ENCODE assay signal across 14 cellular contexts in genomic region chr12:9347328-9348127, GRCh38.
DNase-seq lines count a peak whose midpoint lies in the region; ATAC-seq and TF ChIP-seq lines count a peak whose summit lies in the region.
"Had no signal": no experiment of that assay in that cellular context is flagged by ENCODE, and none has a peak within 500 bp of the region (broad histone marks: within the 10 kb centered on the region; RNA-seq: fewer than 3 reads in every experiment).

No MANE protein-coding gene starts in this region.

- POLR2A ChIA-PET in Caco-2 (lab: Charles Lee), result no interaction called here

- no TSS peak for BruUV-seq in Caco-2 (replicated peaks; lab: Mats Ljungman, UMichigan)

- H3K27me3 Mint-ChIP-seq in activated T-cell treated with anti-CD3 and anti-CD28 coated beads, Interleukin-2, amount 50 U/mL, for 72 hours (ENCODE audit: low read depth), result no peaks in the 10 kb centered on the region
- H3K27me3 Mint-ChIP-seq in activated T-cell treated with anti-CD3 and anti-CD28 coated beads, Interleukin-2, amount 50 U/mL, for 4 hours (ENCODE audit: low read depth), result no peaks in the 10 kb centered on the region
- H3K27me3 Mint-ChIP-seq in Caco-2 (ENCODE audit: insufficient read depth, unreplicated experiment), result no peaks in the 10 kb centered on the region
- H3K27me3 Mint-ChIP-seq: B cell had no signal

- ATAC-seq in activated T-cell treated with anti-CD3 and anti-CD28 coated beads, Interleukin-2, amount 50 U/mL, for 72 hours (replicated peaks in 1 of 2), result peak; percentile 60 to 80
- no peak for ATAC-seq in activated T-cell treated with anti-CD3 and anti-CD28 coated beads, Interleukin-2, amount 50 U/mL, for 4 hours
- peak; percentile 77 for ATAC-seq in stimulated activated effector memory CD8-positive, alpha-beta T cell treated with anti-CD3 and anti-CD28 coated beads, Interleukin-12 subunit alpha, Interleukin-12 subunit beta, amount 100 ng/mL, for 72 hours
- ATAC-seq: psoas muscle had no signal

- H3K9me3 ChIP-seq in right atrium auricular region, result no peaks in the 10 kb centered on the region
- peaks cover 4% of the 10 kb centered on the region; the same call in 1 of the 2 replicates for H3K9me3 ChIP-seq in Caco-2
- H3K9me3 ChIP-seq: ascending aorta, psoas muscle had no signal

- no peak overlapping the region for H3K27ac ChIP-seq in right atrium auricular region
- H3K27ac ChIP-seq: ascending aorta, psoas muscle had no signal

- no peak overlapping the region for H3K27ac Mint-ChIP-seq in activated T-cell treated with anti-CD3 and anti-CD28 coated beads, Interleukin-2, amount 50 U/mL, for 72 hours
- peak overlapping the region; percentile 84 for H3K27ac Mint-ChIP-seq in stimulated activated effector memory CD8-positive, alpha-beta T cell treated with anti-CD3 and anti-CD28 coated beads, Interleukin-12 subunit alpha, Interleukin-12 subunit beta, amount 100 ng/mL, for 72 hours
- H3K27ac Mint-ChIP-seq in Caco-2 (ENCODE audit: unreplicated experiment), result no peak overlapping the region
- H3K27ac Mint-ChIP-seq: B cell had no signal

- H3K4me1 ChIP-seq in right atrium auricular region (no peaks in the 10 kb centered on the region), Caco-2 (no peaks in the 10 kb centered on the region)
- H3K4me1 ChIP-seq: ascending aorta, psoas muscle had no signal

- H3K36me3 Mint-ChIP-seq in activated T-cell treated with anti-CD3 and anti-CD28 coated beads, Interleukin-2, amount 50 U/mL, for 72 hours (ENCODE audit: insufficient read depth in 2 of 2), result peaks cover 5 to 9% of the 10 kb centered on the region in 2 donors
- no peaks in the 10 kb centered on the region for H3K36me3 Mint-ChIP-seq in activated T-cell treated with anti-CD3 and anti-CD28 coated beads, Interleukin-2, amount 50 U/mL, for 4 hours (ENCODE audit: insufficient read depth)
- peaks cover 6% of the 10 kb centered on the region for H3K36me3 Mint-ChIP-seq in stimulated activated effector memory CD8-positive, alpha-beta T cell treated with anti-CD3 and anti-CD28 coated beads, Interleukin-12 subunit alpha, Interleukin-12 subunit beta, amount 100 ng/mL, for 72 hours
- no peaks in the 10 kb centered on the region for H3K36me3 Mint-ChIP-seq in Caco-2 (ENCODE audit: insufficient read depth, unreplicated experiment)

- H3K27me3 ChIP-seq in right atrium auricular region (no peaks in the 10 kb centered on the region), Caco-2 (replicated peaks; ENCODE audit: control insufficient read depth, insufficient read depth, low read length) (0 out of 2 replicates have a peak, but pooled peaks cover 1% of the 10 kb centered on the region)
- H3K27me3 ChIP-seq: ascending aorta had no signal

- CTCF ChIA-PET in Caco-2 (lab: Charles Lee), result no interaction called here

- H3K9me3 Mint-ChIP-seq in activated T-cell treated with anti-CD3 and anti-CD28 coated beads, Interleukin-2, amount 50 U/mL, for 72 hours, result peaks cover 1 to 5% of the 10 kb centered on the region in 2 donors
- H3K9me3 Mint-ChIP-seq in activated T-cell treated with anti-CD3 and anti-CD28 coated beads, Interleukin-2, amount 50 U/mL, for 4 hours, result no peaks in the 10 kb centered on the region
- no peaks in the 10 kb centered on the region for H3K9me3 Mint-ChIP-seq in stimulated activated effector memory CD8-positive, alpha-beta T cell treated with anti-CD3 and anti-CD28 coated beads, Interleukin-12 subunit alpha, Interleukin-12 subunit beta, amount 100 ng/mL, for 72 hours
- no peaks in the 10 kb centered on the region for H3K9me3 Mint-ChIP-seq in Caco-2 (ENCODE audit: unreplicated experiment)

- H3K4me3 ChIP-seq in right atrium auricular region (no peak overlapping the region), Caco-2 (ENCODE audit: low read depth, low read length) (no peak overlapping the region)
- H3K4me3 ChIP-seq: ascending aorta, psoas muscle had no signal

- TF ChIP-seq CTCF in right atrium auricular region (IDR thresholded peaks at IDR 0.05) (no peak), Caco-2 (IDR thresholded peaks at IDR 0.05; ENCODE audit: insufficient read depth in 1 of 2, low read depth in 1 of 2, low read length in 1 of 2, severe bottlenecking in 1 of 2, unreplicated experiment in 1 of 2) (no peak)

- peaks cover 8% of the 10 kb centered on the region for H3K4me1 Mint-ChIP-seq in activated T-cell treated with anti-CD3 and anti-CD28 coated beads, Interleukin-2, amount 50 U/mL, for 72 hours (ENCODE audit: low read depth)
- peaks cover 18% of the 10 kb centered on the region for H3K4me1 Mint-ChIP-seq in activated T-cell treated with anti-CD3 and anti-CD28 coated beads, Interleukin-2, amount 50 U/mL, for 4 hours (ENCODE audit: low read depth)
- peaks cover 14% of the 10 kb centered on the region for H3K4me1 Mint-ChIP-seq in stimulated activated effector memory CD8-positive, alpha-beta T cell treated with anti-CD3 and anti-CD28 coated beads, Interleukin-12 subunit alpha, Interleukin-12 subunit beta, amount 100 ng/mL, for 72 hours
- no peaks in the 10 kb centered on the region for H3K4me1 Mint-ChIP-seq in Caco-2 (ENCODE audit: low read depth, unreplicated experiment)
- H3K4me1 Mint-ChIP-seq: B cell had no signal

- peak; percentile 14 to 17 for DNase-seq in activated T-cell treated with anti-CD3 and anti-CD28 coated beads, Interleukin-2, amount 50 U/mL, for 72 hours
- no peak for DNase-seq in activated T-cell treated with anti-CD3 and anti-CD28 coated beads, Interleukin-2, amount 50 U/mL, for 4 hours
- DNase-seq in NOMO-1 (lab: John Stamatoyannopoulos, UW; ENCODE audit: unreplicated experiment in 2 of 2) (peak; percentile 73), dedifferentiated amniotic fluid mesenchymal stem cell (ENCODE audit: extremely low spot score) (peak; percentile 38), right atrium auricular region (ENCODE audit: low spot score) (no peak), mucosa of gallbladder (ENCODE audit: low spot score) (no peak), Caco-2 (no peak)
- DNase-seq in stimulated activated effector memory CD8-positive, alpha-beta T cell treated with anti-CD3 and anti-CD28 coated beads, Interleukin-12 subunit alpha, Interleukin-12 subunit beta, amount 100 ng/mL, for 72 hours (ENCODE audit: low spot score in 2 of 2), result no peak
- DNase-seq: NCI-H2171 treated with DMSO at 0.1 percent for 48 hours; psoas muscle; stimulated activated CD4-positive, alpha-beta T cell treated with anti-CD3 and anti-CD28 coated beads, Interleukin-4, amount 100 ng/mL, for 1 hour; stimulated activated naive CD4-positive, alpha-beta T cell treated with Interleukin-2 at 50 U/mL for 16 hours had no signal

- no peak overlapping the region for H3K4me3 Mint-ChIP-seq in activated T-cell treated with anti-CD3 and anti-CD28 coated beads, Interleukin-2, amount 50 U/mL, for 72 hours
- no peak overlapping the region for H3K4me3 Mint-ChIP-seq in activated T-cell treated with anti-CD3 and anti-CD28 coated beads, Interleukin-2, amount 50 U/mL, for 4 hours
- H3K4me3 Mint-ChIP-seq in stimulated activated effector memory CD8-positive, alpha-beta T cell treated with anti-CD3 and anti-CD28 coated beads, Interleukin-12 subunit alpha, Interleukin-12 subunit beta, amount 100 ng/mL, for 72 hours, result no peak overlapping the region
- no peak overlapping the region for H3K4me3 Mint-ChIP-seq in Caco-2 (ENCODE audit: unreplicated experiment)
- H3K4me3 Mint-ChIP-seq: B cell had no signal

- H3K36me3 ChIP-seq in right atrium auricular region, result no peaks in the 10 kb centered on the region
- H3K36me3 ChIP-seq in Caco-2 (ENCODE audit: control insufficient read depth, insufficient read depth, low read length), result no peaks in the 10 kb centered on the region
- H3K36me3 ChIP-seq: ascending aorta had no signal

- intact Hi-C loops in Caco-2 (cut with micrococcal nuclease; ENCODE audit: unreplicated experiment), result no loop called here

Comparison
In these comparisons a context has a peak if more than half of its experiments do, and no peak if none do; other contexts are left out.
1. ATAC-seq: peak in activated T-cell treated with anti-CD3 and anti-CD28 coated beads, Interleukin-2, amount 50 U/mL, for 72 hours (2 of 2) and stimulated activated effector memory CD8-positive, alpha-beta T cell treated with anti-CD3 and anti-CD28 coated beads, Interleukin-12 subunit alpha, Interleukin-12 subunit beta, amount 100 ng/mL, for 72 hours (single experiment); none in activated T-cell treated with anti-CD3 and anti-CD28 coated beads, Interleukin-2, amount 50 U/mL, for 4 hours (0 of 2).
2. DNase-seq: peak in activated T-cell treated with anti-CD3 and anti-CD28 coated beads, Interleukin-2, amount 50 U/mL, for 72 hours (2 of 2), NOMO-1 (2 of 2) and dedifferentiated amniotic fluid mesenchymal stem cell (single experiment); none in activated T-cell treated with anti-CD3 and anti-CD28 coated beads, Interleukin-2, amount 50 U/mL, for 4 hours (single experiment), stimulated activated effector memory CD8-positive, alpha-beta T cell treated with anti-CD3 and anti-CD28 coated beads, Interleukin-12 subunit alpha, Interleukin-12 subunit beta, amount 100 ng/mL, for 72 hours (0 of 2), right atrium auricular region (single experiment), mucosa of gallbladder (single experiment) and Caco-2 (0 of 2).